1 cellular context compared by ENCODE assay signal in the genomic region with DNA sequence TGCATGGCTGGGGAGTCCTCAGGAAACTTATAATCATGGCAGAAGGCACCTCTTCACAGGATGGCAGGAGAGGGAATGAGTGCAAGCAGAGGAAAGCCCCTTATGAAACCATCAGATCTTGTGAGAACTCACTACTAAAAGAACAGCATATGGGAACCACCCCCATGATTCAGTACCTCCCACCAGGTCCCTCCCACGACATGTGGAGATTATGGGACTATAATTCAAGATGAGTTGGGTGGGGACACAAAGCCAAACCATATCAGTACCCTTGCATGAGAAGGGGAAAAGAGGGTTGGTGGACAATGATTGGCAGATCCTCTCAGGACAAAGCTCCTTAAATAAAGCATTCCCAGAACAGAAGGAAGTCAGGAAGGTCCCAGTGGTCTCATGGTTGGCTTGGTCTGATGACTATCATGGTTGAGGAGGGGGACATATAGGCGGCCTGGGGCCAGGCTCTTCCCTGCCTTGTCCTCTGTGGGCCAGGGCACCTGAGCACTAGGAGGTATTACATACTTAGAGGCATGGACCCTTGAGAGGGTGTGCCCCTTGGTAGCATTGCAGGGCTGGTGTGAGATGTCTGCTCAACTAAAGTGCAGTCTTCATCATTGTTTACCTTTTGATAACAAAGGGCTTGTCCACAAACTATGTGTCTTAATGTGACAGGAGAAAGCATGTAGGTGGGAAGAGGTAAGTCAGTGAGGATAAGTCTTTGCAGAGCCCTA.
TF ChIP-seq lines count a peak whose summit lies in the region.

No MANE protein-coding gene starts in this region.

TF ChIP-seq in K562, 482 proteins besides CTCF, POLR2A, EP300 and RAD21 (continues in another document):
- TF ChIP-seq JUN (IDR thresholded peaks at IDR 0.05; ENCODE audit: borderline replicate concordance, low read depth, low read length) (no peak), JUN (CRISPR knock-in tag; IDR thresholded peaks at IDR 0.05; ENCODE audit: borderline replicate concordance) (no peak), XRCC3 (IDR thresholded peaks at IDR 0.05) (no peak), ZNF232 (CRISPR knock-in tag; IDR thresholded peaks at IDR 0.05) (no peak), RUNX1 (IDR thresholded peaks at IDR 0.05; ENCODE audit: low read depth) (no peak), ZNF644 (tag; IDR thresholded peaks at IDR 0.05; ENCODE audit: low read depth) (no peak), E2F3 (CRISPR knock-in tag; IDR thresholded peaks at IDR 0.05) (no peak), FOXK2 (conservative IDR thresholded peaks at IDR 0.05 in 1 of 2, IDR thresholded peaks at IDR 0.05 in 1 of 2; ENCODE audit: low read depth in 2 of 2) (no peak), HINFP (tag; conservative IDR thresholded peaks at IDR 0.05; ENCODE audit: low read depth) (no peak), KLF10 (CRISPR knock-in tag; IDR thresholded peaks at IDR 0.05) (no peak), PKNOX1 (IDR thresholded peaks at IDR 0.05) (peak; percentile 69), ATF1 (CRISPR knock-in tag; IDR thresholded peaks at IDR 0.05) (no peak), ATF1 (tag; IDR thresholded peaks at IDR 0.05) (no peak), ZNF263 (CRISPR knock-in tag; IDR thresholded peaks at IDR 0.05; ENCODE audit: borderline replicate concordance) (no peak), ZNF3 (CRISPR knock-in tag; IDR thresholded peaks at IDR 0.05) (no peak), ZFP30 (CRISPR knock-in tag; IDR thresholded peaks at IDR 0.05; ENCODE audit: borderline replicate concordance) (no peak), L3MBTL2 (IDR thresholded peaks at IDR 0.05) (no peak), KDM4B (IDR thresholded peaks at IDR 0.05; ENCODE audit: borderline replicate concordance in 2 of 2, low read depth in 1 of 2) (no peak), MNT (conservative IDR thresholded peaks at IDR 0.05) (0 out of 4 replicates have a peak, but pooled peaks of 1 of the 2 experiments have one; percentile 19), KDM2B (CRISPR knock-in tag; IDR thresholded peaks at IDR 0.05) (no peak), FOXM1 (IDR thresholded peaks at IDR 0.05; ENCODE audit: low read depth) (no peak), FOXM1 (CRISPR knock-in tag; IDR thresholded peaks at IDR 0.05; ENCODE audit: low read depth) (no peak), TAF7 (tag; IDR thresholded peaks at IDR 0.05) (no peak), DDX20 (tag; IDR thresholded peaks at IDR 0.05; ENCODE audit: low read depth) (no peak), ZNF224 (CRISPR knock-in tag; IDR thresholded peaks at IDR 0.05) (no peak), HOXB6 (CRISPR knock-in tag; IDR thresholded peaks at IDR 0.05; ENCODE audit: borderline replicate concordance) (no peak), POLR2AphosphoS2 (IDR thresholded peaks at IDR 0.05; ENCODE audit: low read length) (no peak), HIVEP1 (CRISPR knock-in tag; IDR thresholded peaks at IDR 0.05) (no peak), THRB (CRISPR knock-in tag; conservative IDR thresholded peaks at IDR 0.05) (no peak), DIDO1 (tag; IDR thresholded peaks at IDR 0.05; ENCODE audit: low read depth) (no peak), DPF2 (IDR thresholded peaks at IDR 0.05) (0 out of 2 replicates have a peak, but pooled peaks have one; percentile 27), ZNF239 (CRISPR knock-in tag; IDR thresholded peaks at IDR 0.05) (no peak), EGR1 (conservative IDR thresholded peaks at IDR 0.05) (peak; percentile 60), ELF1 (tag; IDR thresholded peaks at IDR 0.05) (no peak), LCOR (CRISPR knock-in tag; IDR thresholded peaks at IDR 0.05) (no peak), MEIS2 (IDR thresholded peaks at IDR 0.05; ENCODE audit: partially characterized antibody) (peak; percentile 64), ARID1B (IDR thresholded peaks at IDR 0.05) (peak; percentile 18; the same call in 1 of the 2 replicates), PCBP2 (IDR thresholded peaks at IDR 0.05; ENCODE audit: low read depth, low read length, poor library complexity, severe bottlenecking) (no peak), MCM7 (IDR thresholded peaks at IDR 0.05) (no peak), FOSL1 (tag; conservative IDR thresholded peaks at IDR 0.05) (no peak), THRAP3 (IDR thresholded peaks at IDR 0.05; ENCODE audit: borderline replicate concordance) (no peak), NR1H2 (CRISPR knock-in tag; IDR thresholded peaks at IDR 0.05) (no peak), ZNF507 (tag; conservative IDR thresholded peaks at IDR 0.05) (no peak), CBFA2T3 (IDR thresholded peaks at IDR 0.05) (peak; percentile 25; the same call in 1 of the 2 replicates), ZZZ3 (IDR thresholded peaks at IDR 0.05) (no peak), SMARCB1 (IDR thresholded peaks at IDR 0.05; ENCODE audit: insufficient read length, low read depth) (no peak), RBM22 (IDR thresholded peaks at IDR 0.05; ENCODE audit: low read depth, low read length, poor library complexity, severe bottlenecking) (no peak)
- TF ChIP-seq, protein P1, sequence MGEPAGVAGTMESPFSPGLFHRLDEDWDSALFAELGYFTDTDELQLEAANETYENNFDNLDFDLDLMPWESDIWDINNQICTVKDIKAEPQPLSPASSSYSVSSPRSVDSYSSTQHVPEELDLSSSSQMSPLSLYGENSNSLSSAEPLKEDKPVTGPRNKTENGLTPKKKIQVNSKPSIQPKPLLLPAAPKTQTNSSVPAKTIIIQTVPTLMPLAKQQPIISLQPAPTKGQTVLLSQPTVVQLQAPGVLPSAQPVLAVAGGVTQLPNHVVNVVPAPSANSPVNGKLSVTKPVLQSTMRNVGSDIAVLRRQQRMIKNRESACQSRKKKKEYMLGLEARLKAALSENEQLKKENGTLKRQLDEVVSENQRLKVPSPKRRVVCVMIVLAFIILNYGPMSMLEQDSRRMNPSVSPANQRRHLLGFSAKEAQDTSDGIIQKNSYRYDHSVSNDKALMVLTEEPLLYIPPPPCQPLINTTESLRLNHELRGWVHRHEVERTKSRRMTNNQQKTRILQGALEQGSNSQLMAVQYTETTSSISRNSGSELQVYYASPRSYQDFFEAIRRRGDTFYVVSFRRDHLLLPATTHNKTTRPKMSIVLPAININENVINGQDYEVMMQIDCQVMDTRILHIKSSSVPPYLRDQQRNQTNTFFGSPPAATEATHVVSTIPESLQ (CRISPR knock-in tag; IDR thresholded peaks at IDR 0.05): no peak
- TF ChIP-seq, protein P2, sequence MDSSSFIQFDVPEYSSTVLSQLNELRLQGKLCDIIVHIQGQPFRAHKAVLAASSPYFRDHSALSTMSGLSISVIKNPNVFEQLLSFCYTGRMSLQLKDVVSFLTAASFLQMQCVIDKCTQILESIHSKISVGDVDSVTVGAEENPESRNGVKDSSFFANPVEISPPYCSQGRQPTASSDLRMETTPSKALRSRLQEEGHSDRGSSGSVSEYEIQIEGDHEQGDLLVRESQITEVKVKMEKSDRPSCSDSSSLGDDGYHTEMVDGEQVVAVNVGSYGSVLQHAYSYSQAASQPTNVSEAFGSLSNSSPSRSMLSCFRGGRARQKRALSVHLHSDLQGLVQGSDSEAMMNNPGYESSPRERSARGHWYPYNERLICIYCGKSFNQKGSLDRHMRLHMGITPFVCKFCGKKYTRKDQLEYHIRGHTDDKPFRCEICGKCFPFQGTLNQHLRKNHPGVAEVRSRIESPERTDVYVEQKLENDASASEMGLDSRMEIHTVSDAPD (CRISPR knock-in tag; IDR thresholded peaks at IDR 0.05): no peak
- TF ChIP-seq, protein P3, sequence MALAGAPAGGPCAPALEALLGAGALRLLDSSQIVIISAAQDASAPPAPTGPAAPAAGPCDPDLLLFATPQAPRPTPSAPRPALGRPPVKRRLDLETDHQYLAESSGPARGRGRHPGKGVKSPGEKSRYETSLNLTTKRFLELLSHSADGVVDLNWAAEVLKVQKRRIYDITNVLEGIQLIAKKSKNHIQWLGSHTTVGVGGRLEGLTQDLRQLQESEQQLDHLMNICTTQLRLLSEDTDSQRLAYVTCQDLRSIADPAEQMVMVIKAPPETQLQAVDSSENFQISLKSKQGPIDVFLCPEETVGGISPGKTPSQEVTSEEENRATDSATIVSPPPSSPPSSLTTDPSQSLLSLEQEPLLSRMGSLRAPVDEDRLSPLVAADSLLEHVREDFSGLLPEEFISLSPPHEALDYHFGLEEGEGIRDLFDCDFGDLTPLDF (CRISPR knock-in tag; IDR thresholded peaks at IDR 0.05): no peak
- TF ChIP-seq, protein P4, sequence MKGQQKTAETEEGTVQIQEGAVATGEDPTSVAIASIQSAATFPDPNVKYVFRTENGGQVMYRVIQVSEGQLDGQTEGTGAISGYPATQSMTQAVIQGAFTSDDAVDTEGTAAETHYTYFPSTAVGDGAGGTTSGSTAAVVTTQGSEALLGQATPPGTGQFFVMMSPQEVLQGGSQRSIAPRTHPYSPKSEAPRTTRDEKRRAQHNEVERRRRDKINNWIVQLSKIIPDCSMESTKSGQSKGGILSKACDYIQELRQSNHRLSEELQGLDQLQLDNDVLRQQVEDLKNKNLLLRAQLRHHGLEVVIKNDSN (CRISPR knock-in tag; IDR thresholded peaks at IDR 0.05): no peak
- TF ChIP-seq, protein P5, sequence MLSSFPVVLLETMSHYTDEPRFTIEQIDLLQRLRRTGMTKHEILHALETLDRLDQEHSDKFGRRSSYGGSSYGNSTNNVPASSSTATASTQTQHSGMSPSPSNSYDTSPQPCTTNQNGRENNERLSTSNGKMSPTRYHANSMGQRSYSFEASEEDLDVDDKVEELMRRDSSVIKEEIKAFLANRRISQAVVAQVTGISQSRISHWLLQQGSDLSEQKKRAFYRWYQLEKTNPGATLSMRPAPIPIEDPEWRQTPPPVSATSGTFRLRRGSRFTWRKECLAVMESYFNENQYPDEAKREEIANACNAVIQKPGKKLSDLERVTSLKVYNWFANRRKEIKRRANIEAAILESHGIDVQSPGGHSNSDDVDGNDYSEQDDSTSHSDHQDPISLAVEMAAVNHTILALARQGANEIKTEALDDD (IDR thresholded peaks at IDR 0.05): no peak
- TF ChIP-seq, protein P6, sequence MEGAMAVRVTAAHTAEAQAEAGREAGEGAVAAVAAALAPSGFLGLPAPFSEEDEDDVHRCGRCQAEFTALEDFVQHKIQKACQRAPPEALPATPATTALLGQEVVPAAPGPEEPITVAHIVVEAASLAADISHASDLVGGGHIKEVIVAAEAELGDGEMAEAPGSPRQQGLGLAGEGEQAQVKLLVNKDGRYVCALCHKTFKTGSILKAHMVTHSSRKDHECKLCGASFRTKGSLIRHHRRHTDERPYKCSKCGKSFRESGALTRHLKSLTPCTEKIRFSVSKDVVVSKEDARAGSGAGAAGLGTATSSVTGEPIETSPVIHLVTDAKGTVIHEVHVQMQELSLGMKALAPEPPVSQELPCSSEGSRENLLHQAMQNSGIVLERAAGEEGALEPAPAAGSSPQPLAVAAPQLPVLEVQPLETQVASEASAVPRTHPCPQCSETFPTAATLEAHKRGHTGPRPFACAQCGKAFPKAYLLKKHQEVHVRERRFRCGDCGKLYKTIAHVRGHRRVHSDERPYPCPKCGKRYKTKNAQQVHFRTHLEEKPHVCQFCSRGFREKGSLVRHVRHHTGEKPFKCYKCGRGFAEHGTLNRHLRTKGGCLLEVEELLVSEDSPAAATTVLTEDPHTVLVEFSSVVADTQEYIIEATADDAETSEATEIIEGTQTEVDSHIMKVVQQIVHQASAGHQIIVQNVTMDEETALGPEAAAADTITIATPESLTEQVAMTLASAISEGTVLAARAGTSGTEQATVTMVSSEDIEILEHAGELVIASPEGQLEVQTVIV (CRISPR knock-in tag; IDR thresholded peaks at IDR 0.05; ENCODE audit: borderline replicate concordance): no peak
